8 cellular contexts compared by ENCODE assay signal in genomic region chr12:96047151-96047620, GRCh38. TPM values are rescaled to one million over a fixed set of nuclear protein-coding genes. Genes with fewer than 3 reads are reported as not detected.
DNase-seq lines count a peak whose midpoint lies in the region; ATAC-seq and TF ChIP-seq lines count a peak whose summit lies in the region.

No MANE protein-coding gene starts in this region.

- no peaks in the 10 kb centered on the region for H3K36me3 ChIP-seq in endocrine pancreas (ENCODE audit: control insufficient read depth, insufficient read depth, low read length)

- CTCF ChIA-PET in activated naive CD4-positive, alpha-beta T cell treated with anti-CD3 and anti-CD28 coated beads for 36 hours (lab: Charles Lee), result interaction anchor here (0.7 to 1.6 kb wide), 4 partner anchors 14 to 443 kb away, joined by 3 to 4 read pairs (median 3); no protein-coding TSS in a partner anchor

- DNase-seq in activated naive CD4-positive, alpha-beta T cell treated with anti-CD3 and anti-CD28 coated beads for 36 hours, result peak; percentile 26
- no peak for DNase-seq in activated naive CD4-positive, alpha-beta T cell treated with Interleukin-2 at 50 U/mL for 16 hours
- DNase-seq in type B pancreatic cell (ENCODE audit: extremely low spot score, unreplicated experiment), result no peak
- DNase-seq in effector CD4-positive, alpha-beta T cell, result no peak
- DNase-seq in AML-193 (lab: John Stamatoyannopoulos, UW), result no peak
- no peak for DNase-seq in substantia nigra (lab: John Stamatoyannopoulos, UW)

- H3K27ac Mint-ChIP-seq in activated naive CD4-positive, alpha-beta T cell treated with anti-CD3 and anti-CD28 coated beads for 36 hours, result peak overlapping the region; percentile 84
- H3K27ac Mint-ChIP-seq in type B pancreatic cell, result peak overlapping the region; percentile 21

- intact Hi-C loops in activated naive CD4-positive, alpha-beta T cell treated with anti-CD3 and anti-CD28 coated beads for 36 hours (cut with micrococcal nuclease), result loop anchor here (1.0 to 5.0 kb wide), 16 partner anchors 12 to 945 kb away; partner anchors contain the start of gene LTA4H

- no peaks in the 10 kb centered on the region for H3K9me3 ChIP-seq in endocrine pancreas (ENCODE audit: control insufficient read depth, low read length)

- H3K27me3 ChIP-seq in endocrine pancreas (ENCODE audit: control insufficient read depth, insufficient read depth, low read length), result no peaks in the 10 kb centered on the region

- H3K27ac ChIP-seq in substantia nigra (ENCODE audit: low read depth, low read length, poor library complexity, severe bottlenecking), result no peak overlapping the region

- no peak overlapping the region for H3K9ac ChIP-seq in endocrine pancreas (ENCODE audit: control insufficient read depth, insufficient read depth, low read length)

- no peaks in the 10 kb centered on the region for H3K36me3 Mint-ChIP-seq in activated naive CD4-positive, alpha-beta T cell treated with anti-CD3 and anti-CD28 coated beads for 36 hours (ENCODE audit: low read depth)
- H3K36me3 Mint-ChIP-seq in type B pancreatic cell, result no peaks in the 10 kb centered on the region

- no peaks in the 10 kb centered on the region for H3K27me3 Mint-ChIP-seq in activated naive CD4-positive, alpha-beta T cell treated with anti-CD3 and anti-CD28 coated beads for 36 hours (ENCODE audit: low read depth)
- H3K27me3 Mint-ChIP-seq in type B pancreatic cell, result peaks cover 3% of the 10 kb centered on the region

- H3K4me1 ChIP-seq in endocrine pancreas (ENCODE audit: control insufficient read depth, insufficient read depth, low read length), result peaks cover 8% of the 10 kb centered on the region

- H3K4me1 Mint-ChIP-seq in activated naive CD4-positive, alpha-beta T cell treated with anti-CD3 and anti-CD28 coated beads for 36 hours (ENCODE audit: low read depth), result peaks cover 52% of the 10 kb centered on the region
- H3K4me1 Mint-ChIP-seq in type B pancreatic cell (ENCODE audit: unreplicated experiment), result peaks cover 20% of the 10 kb centered on the region

- ATAC-seq in HG03439 (IDR thresholded peaks at IDR 0.05; ENCODE audit: unreplicated experiment), result peak; percentile 11

- H3K4me3 Mint-ChIP-seq in activated naive CD4-positive, alpha-beta T cell treated with anti-CD3 and anti-CD28 coated beads for 36 hours, result peak overlapping the region; percentile 54
- peak overlapping the region; percentile 69 for H3K4me3 Mint-ChIP-seq in type B pancreatic cell

- no peak for TF ChIP-seq CTCF in type B pancreatic cell (conservative IDR thresholded peaks at IDR 0.05)

- no peaks in the 10 kb centered on the region for H3K9me3 Mint-ChIP-seq in activated naive CD4-positive, alpha-beta T cell treated with anti-CD3 and anti-CD28 coated beads for 36 hours
- H3K9me3 Mint-ChIP-seq in type B pancreatic cell, result no peaks in the 10 kb centered on the region

- H3K4me3 ChIP-seq in endocrine pancreas (ENCODE audit: control insufficient read depth, insufficient read depth, low read length), result peak overlapping the region; percentile 45

RNA-seq across cellular contexts. Expression of gene LTA4H, which starts 11.8 kb away (rescaled TPM):
- total RNA-seq in activated naive CD4-positive, alpha-beta T cell treated with anti-CD3 and anti-CD28 coated beads for 36 hours, result 100 to 1,000 TPM; 125 TPM
- 68.1 and 117 TPM in 2 replicates for total RNA-seq in type B pancreatic cell (ENCODE audit: low replicate concordance)

RNA-seq across cellular contexts. Expression of gene HAL, which starts 51.0 kb away (rescaled TPM):
- total RNA-seq in activated naive CD4-positive, alpha-beta T cell treated with anti-CD3 and anti-CD28 coated beads for 36 hours, result under 1 TPM; 0.31 to 0.32 TPM
- total RNA-seq in type B pancreatic cell (ENCODE audit: low replicate concordance), result 2.1 and 3.8 TPM in 2 replicates
